16 cellular contexts compared by ENCODE assay signal in genomic region chr3:71358243-71358642, GRCh38.
DNase-seq lines count a peak whose midpoint lies in the region; ATAC-seq lines count a peak whose summit lies in the region.
"Had no signal": no experiment of that assay in that cellular context is flagged by ENCODE, and none has a peak within 500 bp of the region (broad histone marks: within the 10 kb centered on the region; RNA-seq: fewer than 3 reads in every experiment).

No MANE protein-coding gene starts in this region.

- H3K27me3 Mint-ChIP-seq in activated naive CD4-positive, alpha-beta T cell treated with anti-CD3 and anti-CD28 coated beads, Interleukin-2, amount 10 ng/mL, durations not matched to agents 7 days and 5 days = no peaks in the 10 kb centered on the region
- H3K27me3 Mint-ChIP-seq in activated T-cell treated with anti-CD3 and anti-CD28 coated beads, Interleukin-2, amount 50 U/mL, for 72 hours (ENCODE audit: low read depth) = no peaks in the 10 kb centered on the region
- H3K27me3 Mint-ChIP-seq in stimulated activated naive CD8-positive, alpha-beta T cell treated with anti-CD3 and anti-CD28 coated beads, Interleukin-15, Interleukin-2, amounts not matched to agents 100 ng/mL and 50 ng/mL, for 24 hours = no peaks in the 10 kb centered on the region

- H3K9me3 Mint-ChIP-seq in activated naive CD4-positive, alpha-beta T cell treated with anti-CD3 and anti-CD28 coated beads, Interleukin-2, amount 50 U/mL, for 72 hours = no peaks in the 10 kb centered on the region
- H3K9me3 Mint-ChIP-seq in activated naive CD4-positive, alpha-beta T cell treated with anti-CD3 and anti-CD28 coated beads, Interleukin-2, amount 10 ng/mL, durations not matched to agents 7 days and 5 days = no peaks in the 10 kb centered on the region
- no peaks in the 10 kb centered on the region for H3K9me3 Mint-ChIP-seq in activated T-cell treated with anti-CD3 and anti-CD28 coated beads, Interleukin-2, amount 50 U/mL, for 72 hours
- no peaks in the 10 kb centered on the region for H3K9me3 Mint-ChIP-seq in stimulated activated naive CD8-positive, alpha-beta T cell treated with anti-CD3 and anti-CD28 coated beads, Interleukin-15, Interleukin-2, amounts not matched to agents 100 ng/mL and 50 ng/mL, for 24 hours
- H3K9me3 Mint-ChIP-seq: neural progenitor cell had no signal

- peak overlapping the region in 1 of 2 donors; percentile 82 for H3K27ac Mint-ChIP-seq in activated naive CD4-positive, alpha-beta T cell treated with anti-CD3 and anti-CD28 coated beads, Interleukin-2, amount 50 U/mL, for 72 hours
- no peak overlapping the region for H3K27ac Mint-ChIP-seq in activated naive CD4-positive, alpha-beta T cell treated with anti-CD3 and anti-CD28 coated beads, Interleukin-2, amount 10 ng/mL, durations not matched to agents 7 days and 5 days
- H3K27ac Mint-ChIP-seq in activated T-cell treated with anti-CD3 and anti-CD28 coated beads, Interleukin-2, amount 50 U/mL, for 72 hours = peak overlapping the region; percentile 9
- H3K27ac Mint-ChIP-seq in stimulated activated naive CD8-positive, alpha-beta T cell treated with anti-CD3 and anti-CD28 coated beads, Interleukin-15, Interleukin-2, amounts not matched to agents 100 ng/mL and 50 ng/mL, for 24 hours = peak overlapping the region; percentile 97
- H3K27ac Mint-ChIP-seq: neural progenitor cell had no signal

- H3K4me1 Mint-ChIP-seq in activated naive CD4-positive, alpha-beta T cell treated with anti-CD3 and anti-CD28 coated beads, Interleukin-2, amount 10 ng/mL, durations not matched to agents 7 days and 5 days = peaks cover 51% of the 10 kb centered on the region
- H3K4me1 Mint-ChIP-seq in activated T-cell treated with anti-CD3 and anti-CD28 coated beads, Interleukin-2, amount 50 U/mL, for 72 hours (ENCODE audit: low read depth) = peaks cover 79% of the 10 kb centered on the region
- H3K4me1 Mint-ChIP-seq in stimulated activated naive CD8-positive, alpha-beta T cell treated with anti-CD3 and anti-CD28 coated beads, Interleukin-15, Interleukin-2, amounts not matched to agents 100 ng/mL and 50 ng/mL, for 24 hours (ENCODE audit: low read depth) = peaks cover 90% of the 10 kb centered on the region

- DNase-seq in activated naive CD4-positive, alpha-beta T cell treated with anti-CD3 and anti-CD28 coated beads, Interleukin-2, amount 50 U/mL, for 72 hours (ENCODE audit: low spot score in 2 of 2) = peak in 1 of 2 donors; percentile 39
- DNase-seq in activated naive CD4-positive, alpha-beta T cell treated with anti-CD3 and anti-CD28 coated beads, Interleukin-2, amount 10 ng/mL, durations not matched to agents 7 days and 5 days = no peak
- DNase-seq in activated T-cell treated with anti-CD3 and anti-CD28 coated beads, Interleukin-2, amount 50 U/mL, for 72 hours = peak; percentile 49 to 58
- no peak for DNase-seq in foreskin melanocyte
- DNase-seq: amygdala, hippocampal formation, kidney, mesenchymal stem cell, NCI-H1417, spleen, uterus had no signal

- no peaks in the 10 kb centered on the region for H3K36me3 Mint-ChIP-seq in activated naive CD4-positive, alpha-beta T cell treated with anti-CD3 and anti-CD28 coated beads, Interleukin-2, amount 50 U/mL, for 72 hours
- H3K36me3 Mint-ChIP-seq in activated naive CD4-positive, alpha-beta T cell treated with anti-CD3 and anti-CD28 coated beads, Interleukin-2, amount 10 ng/mL, durations not matched to agents 7 days and 5 days = peaks cover 21% of the 10 kb centered on the region
- H3K36me3 Mint-ChIP-seq in activated T-cell treated with anti-CD3 and anti-CD28 coated beads, Interleukin-2, amount 50 U/mL, for 72 hours (ENCODE audit: insufficient read depth in 2 of 2) = peaks cover 0 to 4% of the 10 kb centered on the region in 2 donors
- H3K36me3 Mint-ChIP-seq in stimulated activated naive CD8-positive, alpha-beta T cell treated with anti-CD3 and anti-CD28 coated beads, Interleukin-15, Interleukin-2, amounts not matched to agents 100 ng/mL and 50 ng/mL, for 24 hours (ENCODE audit: low read depth) = peaks cover 18% of the 10 kb centered on the region
- H3K36me3 Mint-ChIP-seq: neural progenitor cell had no signal

- H3K4me3 Mint-ChIP-seq in activated naive CD4-positive, alpha-beta T cell treated with anti-CD3 and anti-CD28 coated beads, Interleukin-2, amount 10 ng/mL, durations not matched to agents 7 days and 5 days = no peak overlapping the region
- peak overlapping the region; percentile 47 to 91 for H3K4me3 Mint-ChIP-seq in activated T-cell treated with anti-CD3 and anti-CD28 coated beads, Interleukin-2, amount 50 U/mL, for 72 hours
- H3K4me3 Mint-ChIP-seq in stimulated activated naive CD8-positive, alpha-beta T cell treated with anti-CD3 and anti-CD28 coated beads, Interleukin-15, Interleukin-2, amounts not matched to agents 100 ng/mL and 50 ng/mL, for 24 hours = peak overlapping the region; percentile 2
- H3K4me3 Mint-ChIP-seq: neural progenitor cell had no signal

- CTCF ChIA-PET in activated naive CD4-positive, alpha-beta T cell treated with anti-CD3 and anti-CD28 coated beads, Interleukin-2, amount 10 ng/mL, durations not matched to agents 7 days and 5 days (lab: Charles Lee) = interaction anchor here (0.6 to 1.2 kb wide), 2 partner anchors 154 to 227 kb away, joined by 4 to 5 read pairs; no protein-coding TSS in a partner anchor

- ATAC-seq in activated naive CD4-positive, alpha-beta T cell treated with anti-CD3 and anti-CD28 coated beads, Interleukin-2, amount 50 U/mL, for 72 hours = peak; percentile 73 to 74
- peak; percentile 78 for ATAC-seq in HG02610 (IDR thresholded peaks at IDR 0.05; ENCODE audit: unreplicated experiment)
- peak; percentile 63 to 64 for ATAC-seq in activated T-cell treated with anti-CD3 and anti-CD28 coated beads, Interleukin-2, amount 50 U/mL, for 72 hours (replicated peaks in 1 of 2)
- no peak for ATAC-seq in HG02571 (IDR thresholded peaks at IDR 0.05; ENCODE audit: unreplicated experiment)
- no peak for ATAC-seq in HG02763 (IDR thresholded peaks at IDR 0.05; ENCODE audit: unreplicated experiment)

Comparison
In these comparisons a context has a peak if more than half of its experiments do, and no peak if none do; other contexts are left out.
1. ATAC-seq: peak in activated naive CD4-positive, alpha-beta T cell treated with anti-CD3 and anti-CD28 coated beads, Interleukin-2, amount 50 U/mL, for 72 hours (2 of 2), HG02610 (single experiment) and activated T-cell treated with anti-CD3 and anti-CD28 coated beads, Interleukin-2, amount 50 U/mL, for 72 hours (2 of 2); none in HG02571 (single experiment) and HG02763 (single experiment).
2. DNase-seq: peak in activated T-cell treated with anti-CD3 and anti-CD28 coated beads, Interleukin-2, amount 50 U/mL, for 72 hours (2 of 2); none in activated naive CD4-positive, alpha-beta T cell treated with anti-CD3 and anti-CD28 coated beads, Interleukin-2, amount 10 ng/mL, durations not matched to agents 7 days and 5 days (single experiment) and foreskin melanocyte (single experiment).